8 cellular contexts compared by ENCODE assay signal in the genomic region with DNA sequence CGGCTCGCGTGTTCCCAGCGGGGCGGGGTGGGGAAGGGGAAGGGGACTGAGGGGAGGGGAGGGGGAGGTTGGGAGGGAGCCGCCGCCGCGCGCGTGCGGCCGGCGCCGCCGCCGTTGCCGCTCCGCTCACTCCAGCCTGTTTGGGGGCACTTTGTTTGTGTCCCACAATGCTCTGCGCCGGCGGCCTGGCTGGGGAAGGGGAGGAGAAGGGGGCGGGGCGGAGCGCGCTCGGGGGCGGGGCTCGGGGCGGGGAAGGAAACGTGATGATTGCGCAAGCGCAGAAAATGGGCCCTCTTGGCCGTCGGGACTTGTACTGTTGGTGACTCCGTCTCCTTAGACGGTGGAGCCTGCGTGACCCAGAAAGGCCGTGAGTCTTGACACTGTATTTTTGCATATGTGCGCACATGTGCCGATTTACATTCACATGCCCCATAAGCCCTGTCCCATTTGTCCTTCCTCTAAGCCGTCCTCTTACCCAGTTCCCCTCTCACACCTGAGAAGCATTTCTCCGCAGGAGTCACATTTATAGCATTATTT. TPM values are rescaled to one million over a fixed set of nuclear protein-coding genes. Genes with fewer than 3 reads are reported as not detected.
DNase-seq lines count a peak whose midpoint lies in the region; ATAC-seq, FAIRE-seq and TF ChIP-seq lines count a peak whose summit lies in the region.

ZBTB44 (minus strand) TSS at position 169 of the 537 bp plus-strand sequence. CDS start 53,044 bp downstream, outside the sequence.

- H3K27me3 ChIP-seq in breast epithelium, result no peaks in the 10 kb centered on the region
- no peaks in the 10 kb centered on the region for H3K27me3 ChIP-seq in small intestine (ENCODE audit: control insufficient read depth in 2 of 2, insufficient read depth in 2 of 2, low read length in 2 of 2)

- intact Hi-C loops in breast epithelium (cut with DNase I; ENCODE audit: low total_unique reads), result no loop called here

- H3K9me3 ChIP-seq in breast epithelium (no peaks in the 10 kb centered on the region), small intestine (ENCODE audit: control insufficient read depth, low read depth) (no peaks in the 10 kb centered on the region)

- H3K4me1 ChIP-seq in breast epithelium, result no peaks in the 10 kb centered on the region
- peaks cover 0 to 3% of the 10 kb centered on the region in 2 donors for H3K4me1 ChIP-seq in small intestine (ENCODE audit: control insufficient read depth in 2 of 2, insufficient read depth in 1 of 2, low read depth in 1 of 2, low read length in 1 of 2)

- no peak for TF ChIP-seq POLR2A in breast epithelium (IDR thresholded peaks at IDR 0.05)

- peak within 1 kb of the TSS; percentile 84 to 92 (median 86) for H3K4me3 ChIP-seq in breast epithelium
- peak within 1 kb of the TSS; percentile 64 to 97 for H3K4me3 ChIP-seq in small intestine (ENCODE audit: low read depth in 1 of 2, low read length in 2 of 2)

- 2 to 5% (median 4%) methylated on average over 20 to 43 of the region's 43 CpGs for whole genome bisulfite sequencing in small intestine, 3 donors

- TF ChIP-seq CTCF in VCaP (conservative IDR thresholded peaks at IDR 0.05) (no peak), breast epithelium (IDR thresholded peaks at IDR 0.05) (no peak)

- H3K36me3 ChIP-seq in breast epithelium, result no peaks in the 10 kb centered on the region
- H3K36me3 ChIP-seq in small intestine (ENCODE audit: control insufficient read depth in 2 of 2, insufficient read depth in 2 of 2, low read length in 2 of 2), result no peaks in the 10 kb centered on the region

- ATAC-seq in GM18520 (IDR thresholded peaks at IDR 0.05; ENCODE audit: unreplicated experiment) (peak; percentile 39), HG03064 (IDR thresholded peaks at IDR 0.05; ENCODE audit: low read depth, unreplicated experiment) (peak; percentile 48)

- DNase-seq in 8988T (peak; percentile 82), NCI-H2171 treated with DMSO at 0.1 percent for 48 hours (lab: John Stamatoyannopoulos, UW) (peak; percentile 75), breast epithelium (ENCODE audit: low spot score in 2 of 2) (peak; percentile 91 to 92), iPS-NIHi11 (ENCODE audit: low spot score) (peak; percentile 94), small intestine (peak; percentile 92)

- peak within 1 kb of the TSS; percentile 96 for H3K27ac ChIP-seq in VCaP
- peak within 1 kb of the TSS; percentile 97 to 98 for H3K27ac ChIP-seq in breast epithelium
- H3K27ac ChIP-seq in small intestine (ENCODE audit: low read depth in 1 of 2, low read length in 1 of 2), result peak within 1 kb of the TSS; percentile 94 to 96

- no peak for FAIRE-seq in small intestine (lab: Jason Lieb, UNC)

RNA-seq across cellular contexts. Expression of gene ZBTB44, which starts in this region (rescaled TPM):
- total RNA-seq in breast epithelium, result 100 to 1,000 TPM in 2 of 3 donors, 10 to 100 TPM in 1; 73.8 to 111 (median 107) TPM
- polyA plus RNA-seq in small intestine, result 10 to 100 TPM in 1 of 3 donors, 1 to 10 TPM in 2; 7.6 to 10.8 (median 9.4) TPM

Comparison
In these comparisons a context has a peak if more than half of its experiments do, and no peak if none do; other contexts are left out.
1. Peak in every context shown above with its lines: DNase-seq, ATAC-seq, H3K4me3 ChIP-seq and H3K27ac ChIP-seq.